Comparison of ENCODE assay signal across 31 cellular contexts in the genomic region with DNA sequence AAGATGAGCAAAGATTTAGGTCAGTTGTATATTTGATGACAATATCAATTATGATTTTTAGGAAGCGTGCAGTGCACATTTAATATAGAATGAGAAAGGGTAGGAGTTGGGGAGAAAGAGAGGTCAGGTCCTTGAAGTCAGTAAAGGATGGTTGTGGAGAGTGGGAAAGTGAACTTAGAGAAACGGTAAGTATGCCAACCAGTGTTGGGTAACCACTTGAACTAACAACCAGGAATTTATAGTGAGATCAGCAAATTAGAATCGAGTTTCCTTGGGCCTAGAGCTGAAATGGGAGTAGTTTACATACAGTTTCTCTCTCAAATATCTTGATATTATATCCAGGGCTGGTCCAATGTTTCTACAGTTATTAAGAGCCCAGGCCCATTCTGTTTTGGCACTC.
"Had no signal": no experiment of that assay in that cellular context is flagged by ENCODE, and none has a peak within 500 bp of the region (broad histone marks: within the 10 kb centered on the region; RNA-seq: fewer than 3 reads in every experiment).

No MANE protein-coding gene starts in this region.

- DNase-seq: activated B cell treated with CpG ODN at 0.5 μM for 24 hours; activated CD4-positive, alpha-beta T cell treated with anti-CD3 and anti-CD28 coated beads for 4 hours; activated CD4-positive, alpha-beta T cell treated with anti-CD3 and anti-CD28 coated beads, Interleukin-2, amount 50 U/mL, for 4 hours; activated CD4-positive, CD25-positive, alpha-beta regulatory T cell treated with anti-CD3 and anti-CD28 coated beads, Interleukin-2, amount 50 U/mL, for 72 hours; activated CD8-positive, alpha-beta T cell treated with anti-CD3 and anti-CD28 coated beads for 36 hours; activated effector memory CD4-positive, alpha-beta T cell treated with anti-CD3 and anti-CD28 coated beads, Interleukin-2, amount 50 U/mL, for 16 hours; activated naive CD4-positive, alpha-beta T cell; activated naive CD4-positive, alpha-beta T cell treated with anti-CD3 and anti-CD28 coated beads, Interleukin-2, amount 50 U/mL, for 16 hours; activated naive CD8-positive, alpha-beta T cell treated with anti-CD3 and anti-CD28 coated beads, Interleukin-2, amount 10 ng/mL, durations not matched to agents 7 days and 5 days; activated T-cell treated with anti-CD3 and anti-CD28 coated beads, Interleukin-2, amount 50 U/mL, for 1 hour; activated T-cell treated with anti-CD3 and anti-CD28 coated beads, Interleukin-2, amount 50 U/mL, for 72 hours; anterior cingulate cortex; caudate nucleus; Karpas-422; KBM-7; NCI-H1105; NCI-H1417 treated with DMSO at 0.1 percent for 48 hours; NCI-H187 treated with DMSO at 0.1 percent for 48 hours; NCI-H2081; NCI-H345; NCI-H524 treated with DMSO at 0.1 percent for 48 hours; NCI-H748 treated with DMSO at 0.1 percent for 48 hours; NK-92 treated with Interleukin-12 subunit alpha and Interleukin-12 subunit beta, amount 100 ng/mL, for 24 hours; Right ventricle myocardium superior; SW 1271; T-helper 1 cell; T-helper 2 cell; T-helper 9 cell had no signal

- H3K36me3 Mint-ChIP-seq: brain had no signal

- H3K27me3 Mint-ChIP-seq: activated B cell treated with CpG ODN at 0.5 μM for 24 hours; activated CD8-positive, alpha-beta T cell treated with anti-CD3 and anti-CD28 coated beads for 36 hours; activated naive CD8-positive, alpha-beta T cell treated with anti-CD3 and anti-CD28 coated beads, Interleukin-2, amount 10 ng/mL, durations not matched to agents 7 days and 5 days; activated T-helper 17 cell treated with anti-CD3 and anti-CD28 coated beads, Interleukin-2, amount 50 U/mL, for 72 hours had no signal

- H3K27ac Mint-ChIP-seq: activated B cell treated with CpG ODN at 0.5 μM for 24 hours; activated naive CD8-positive, alpha-beta T cell treated with anti-CD3 and anti-CD28 coated beads, Interleukin-2, amount 10 ng/mL, durations not matched to agents 7 days and 5 days; activated T-cell treated with anti-CD3 and anti-CD28 coated beads, Interleukin-2, amount 50 U/mL, for 72 hours; activated T-helper 17 cell treated with anti-CD3 and anti-CD28 coated beads, Interleukin-2, amount 50 U/mL, for 72 hours; brain had no signal

- H3K27ac ChIP-seq: VCaP had no signal

- H3K4me3 Mint-ChIP-seq: activated B cell treated with CpG ODN at 0.5 μM for 24 hours; activated CD8-positive, alpha-beta T cell treated with anti-CD3 and anti-CD28 coated beads for 36 hours; activated naive CD8-positive, alpha-beta T cell treated with anti-CD3 and anti-CD28 coated beads, Interleukin-2, amount 10 ng/mL, durations not matched to agents 7 days and 5 days; activated T-cell treated with anti-CD3 and anti-CD28 coated beads, Interleukin-2, amount 50 U/mL, for 72 hours; activated T-helper 17 cell treated with anti-CD3 and anti-CD28 coated beads, Interleukin-2, amount 50 U/mL, for 72 hours; brain had no signal

- ATAC-seq: activated CD8-positive, alpha-beta T cell treated with anti-CD3 and anti-CD28 coated beads for 36 hours; activated T-cell treated with anti-CD3 and anti-CD28 coated beads, Interleukin-2, amount 50 U/mL, for 72 hours; activated T-helper 17 cell treated with anti-CD3 and anti-CD28 coated beads, Interleukin-2, amount 50 U/mL, for 72 hours had no signal

- H3K4me1 Mint-ChIP-seq: activated B cell treated with CpG ODN at 0.5 μM for 24 hours; activated naive CD8-positive, alpha-beta T cell treated with anti-CD3 and anti-CD28 coated beads, Interleukin-2, amount 10 ng/mL, durations not matched to agents 7 days and 5 days; activated T-helper 17 cell treated with anti-CD3 and anti-CD28 coated beads, Interleukin-2, amount 50 U/mL, for 72 hours; brain had no signal
